11 cellular contexts compared by ENCODE assay signal in the genomic region with DNA sequence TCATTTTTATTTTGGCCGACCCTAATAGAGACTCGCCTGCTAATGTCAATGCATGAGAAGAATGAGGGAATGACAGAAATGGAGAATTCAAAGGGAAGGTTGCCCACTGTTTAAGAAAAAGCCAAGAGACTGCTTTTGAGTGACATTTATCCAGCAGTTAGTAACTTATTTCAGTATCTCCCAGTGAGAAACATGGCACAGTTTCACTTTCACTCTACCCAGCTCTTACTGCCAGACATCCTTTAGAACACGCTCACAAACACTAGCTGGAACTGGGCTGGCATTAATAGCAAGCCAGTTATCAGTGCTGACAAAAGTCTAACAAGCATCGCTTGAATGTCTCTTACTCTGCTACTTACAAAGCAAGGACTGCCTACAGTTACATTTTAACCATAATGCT. TPM values are rescaled to one million over a fixed set of nuclear protein-coding genes. Genes with fewer than 3 reads are reported as not detected.
DNase-seq lines count a peak whose midpoint lies in the region; ATAC-seq and TF ChIP-seq lines count a peak whose summit lies in the region.
"Had no signal": no experiment of that assay in that cellular context is flagged by ENCODE, and none has a peak within 500 bp of the region (broad histone marks: within the 10 kb centered on the region; RNA-seq: fewer than 3 reads in every experiment).

No MANE protein-coding gene starts in this region.

- H3K36me3 ChIP-seq in left ventricle myocardium inferior = peaks cover 30% of the 10 kb centered on the region
- peaks cover 0 to 66% (median 32%) of the 10 kb centered on the region in 6 donors for H3K36me3 ChIP-seq in spleen
- peaks cover 22 to 62% (median 45%) of the 10 kb centered on the region in 4 donors for H3K36me3 ChIP-seq in esophagus muscularis mucosa

- POLR2A ChIA-PET in activated B cell treated with CpG ODN at 0.5 μM for 24 hours (lab: Charles Lee) = no interaction called here

- H3K9me3 ChIP-seq in left ventricle myocardium inferior (replicated peaks) = no peaks in the 10 kb centered on the region
- no peaks in the 10 kb centered on the region for H3K9me3 ChIP-seq in spleen
- no peaks in the 10 kb centered on the region for H3K9me3 ChIP-seq in esophagus muscularis mucosa

- TF ChIP-seq CTCF in activated B cell treated with CpG ODN at 0.5 μM for 24 hours (IDR thresholded peaks at IDR 0.05) (no peak), left ventricle myocardium inferior (IDR thresholded peaks at IDR 0.05; ENCODE audit: borderline replicate concordance) (no peak), spleen (IDR thresholded peaks at IDR 0.05 in 8 of 11, conservative IDR thresholded peaks at IDR 0.05 in 3 of 11) (no peak), esophagus muscularis mucosa (IDR thresholded peaks at IDR 0.05) (no peak)

- H3K4me3 ChIP-seq in left ventricle myocardium inferior = peak overlapping the region; percentile 19
- peak overlapping the region in 1 of 8 donors; percentile 22 for H3K4me3 ChIP-seq in spleen
- H3K4me3 ChIP-seq in esophagus muscularis mucosa = no peak overlapping the region
- H3K4me3 ChIP-seq: lung had no signal

- H3K4me1 ChIP-seq in left ventricle myocardium inferior (peaks cover 39% of the 10 kb centered on the region), spleen (peaks cover 15 to 53% (median 34%) of the 10 kb centered on the region in 6 donors), esophagus muscularis mucosa (peaks cover 19 to 39% (median 26%) of the 10 kb centered on the region in 4 donors)

- peak; percentile 44 for DNase-seq in activated CD8-positive, alpha-beta memory T cell treated with anti-CD3 and anti-CD28 coated beads, Interleukin-2, amount 10 ng/mL, durations not matched to agents 7 days and 5 days
- no peak for DNase-seq in activated CD8-positive, alpha-beta memory T cell treated with anti-CD3 and anti-CD28 coated beads, Interleukin-2, amount 50 U/mL, for 4 hours
- DNase-seq in activated B cell treated with CpG ODN at 0.5 μM for 24 hours (no peak), left ventricle myocardium inferior (no peak), spleen (no peak), esophagus muscularis mucosa (ENCODE audit: extremely low spot score) (no peak), SKM-1 treated with dmso at 0.1 percent for 144 hours (lab: John Stamatoyannopoulos, UW; ENCODE audit: unreplicated experiment) (no peak)
- DNase-seq: activated effector memory CD4-positive, alpha-beta T cell treated with anti-CD3 and anti-CD28 coated beads, Interleukin-2, amount 50 U/mL, for 16 hours; NCI-H1417 treated with DMSO at 0.1 percent for 48 hours had no signal

- no peaks in the 10 kb centered on the region for H3K27me3 Mint-ChIP-seq in activated CD8-positive, alpha-beta memory T cell treated with anti-CD3 and anti-CD28 coated beads, Interleukin-2, amount 10 ng/mL, durations not matched to agents 7 days and 5 days
- no peaks in the 10 kb centered on the region for H3K27me3 Mint-ChIP-seq in activated B cell treated with CpG ODN at 0.5 μM for 24 hours

- H3K4me3 Mint-ChIP-seq in activated CD8-positive, alpha-beta memory T cell treated with anti-CD3 and anti-CD28 coated beads, Interleukin-2, amount 10 ng/mL, durations not matched to agents 7 days and 5 days = peak overlapping the region; percentile 65
- H3K4me3 Mint-ChIP-seq in activated B cell treated with CpG ODN at 0.5 μM for 24 hours = no peak overlapping the region

- H3K36me3 Mint-ChIP-seq in activated CD8-positive, alpha-beta memory T cell treated with anti-CD3 and anti-CD28 coated beads, Interleukin-2, amount 10 ng/mL, durations not matched to agents 7 days and 5 days = peaks cover 16% of the 10 kb centered on the region
- peaks cover 35% of the 10 kb centered on the region for H3K36me3 Mint-ChIP-seq in activated B cell treated with CpG ODN at 0.5 μM for 24 hours (ENCODE audit: low read depth)

- ATAC-seq in activated CD8-positive, alpha-beta memory T cell treated with anti-CD3 and anti-CD28 coated beads, Interleukin-2, amount 10 ng/mL, durations not matched to agents 7 days and 5 days = peak; percentile 98
- ATAC-seq in activated B cell treated with CpG ODN at 0.5 μM for 24 hours (ENCODE audit: low read depth) (peak; percentile 45), HG02884 (IDR thresholded peaks at IDR 0.05; ENCODE audit: unreplicated experiment) (no peak)

- intact Hi-C loops in activated B cell treated with CpG ODN at 0.5 μM for 24 hours (cut with micrococcal nuclease) (no loop called here), left ventricle myocardium inferior (cut with micrococcal nuclease) (no loop called here), spleen (cut with DNase I; ENCODE audit: low total_unique reads) (no loop called here), esophagus muscularis mucosa (cut with DNase I) (no loop called here)

- H3K27me3 ChIP-seq in left ventricle myocardium inferior (ENCODE audit: low read depth) = no peaks in the 10 kb centered on the region
- H3K27me3 ChIP-seq in spleen (replicated peaks in 1 of 7) = no peaks in the 10 kb centered on the region
- no peaks in the 10 kb centered on the region for H3K27me3 ChIP-seq in esophagus muscularis mucosa

- CTCF ChIA-PET in activated CD8-positive, alpha-beta memory T cell treated with anti-CD3 and anti-CD28 coated beads, Interleukin-2, amount 10 ng/mL, durations not matched to agents 7 days and 5 days (lab: Charles Lee) = interaction anchor here (1.0 to 1.4 kb wide), 3 partner anchors 78 to 84 kb away, joined by 3 to 5 read pairs (median 3); no protein-coding TSS in a partner anchor
- CTCF ChIA-PET in activated B cell treated with CpG ODN at 0.5 μM for 24 hours (lab: Charles Lee) = no interaction called here

- TF ChIP-seq POLR2A in spleen (IDR thresholded peaks at IDR 0.05) (no peak), esophagus muscularis mucosa (IDR thresholded peaks at IDR 0.05; ENCODE audit: low read depth) (no peak)

- peak overlapping the region; percentile 87 for H3K27ac Mint-ChIP-seq in activated CD8-positive, alpha-beta memory T cell treated with anti-CD3 and anti-CD28 coated beads, Interleukin-2, amount 10 ng/mL, durations not matched to agents 7 days and 5 days
- H3K27ac Mint-ChIP-seq in activated B cell treated with CpG ODN at 0.5 μM for 24 hours = no peak overlapping the region

- peaks cover 22% of the 10 kb centered on the region for H3K4me1 Mint-ChIP-seq in activated CD8-positive, alpha-beta memory T cell treated with anti-CD3 and anti-CD28 coated beads, Interleukin-2, amount 10 ng/mL, durations not matched to agents 7 days and 5 days
- H3K4me1 Mint-ChIP-seq in activated B cell treated with CpG ODN at 0.5 μM for 24 hours = peaks cover 12% of the 10 kb centered on the region

- H3K9me3 Mint-ChIP-seq in activated CD8-positive, alpha-beta memory T cell treated with anti-CD3 and anti-CD28 coated beads, Interleukin-2, amount 10 ng/mL, durations not matched to agents 7 days and 5 days (ENCODE audit: low read depth) = no peaks in the 10 kb centered on the region
- no peaks in the 10 kb centered on the region for H3K9me3 Mint-ChIP-seq in activated B cell treated with CpG ODN at 0.5 μM for 24 hours

- H3K27ac ChIP-seq in left ventricle myocardium inferior (replicated peaks) (peak overlapping the region; percentile 20), spleen (peak overlapping the region in 7 of 8 donors; percentile 15 to 68 (median 58)), esophagus muscularis mucosa (replicated peaks in 1 of 4) (no peak overlapping the region)

- 49 to 62% (median 55%) methylated on average over 4 of the region's 4 CpGs for WGBS in spleen, 5 donors
- WGBS in esophagus muscularis mucosa = 80% methylated on average over 4 of the region's 4 CpGs

- no peak for TF ChIP-seq EP300 in esophagus muscularis mucosa (IDR thresholded peaks at IDR 0.05)

RNA-seq across cellular contexts. Expression of a gene that starts 8.5 kb away (rescaled TPM):
- 10 to 100 TPM; 22.7 to 23.9 TPM for total RNA-seq in activated CD8-positive, alpha-beta memory T cell treated with anti-CD3 and anti-CD28 coated beads, Interleukin-2, amount 10 ng/mL, durations not matched to agents 7 days and 5 days
- 25.4 and 33.8 TPM in 2 replicates for total RNA-seq in activated B cell treated with CpG ODN at 0.5 μM for 24 hours
- 30.2 TPM for total RNA-seq in left ventricle myocardium inferior
- 10 to 100 TPM; 23.6 to 34.9 (median 25.9) TPM for total RNA-seq in spleen
- 10 to 100 TPM; 24.6 to 27.7 (median 25.7) TPM for polyA plus RNA-seq in spleen
- total RNA-seq in esophagus muscularis mucosa = 10 to 100 TPM; 25.7 to 30.5 (median 28.7) TPM

RNA-seq across cellular contexts. Expression of a gene that starts 8.9 kb away (rescaled TPM):
- 10 to 100 TPM; 43.3 to 61.0 TPM for total RNA-seq in activated CD8-positive, alpha-beta memory T cell treated with anti-CD3 and anti-CD28 coated beads, Interleukin-2, amount 10 ng/mL, durations not matched to agents 7 days and 5 days
- total RNA-seq in activated B cell treated with CpG ODN at 0.5 μM for 24 hours (62.2 and 78.5 TPM in 2 replicates), left ventricle myocardium inferior (15.7 TPM), spleen (10 to 100 TPM; 61.4 to 82.0 (median 67.5) TPM), esophagus muscularis mucosa (10 to 100 TPM; 23.0 to 38.2 (median 29.2) TPM)
- polyA plus RNA-seq in spleen = 10 to 100 TPM; 13.2 to 21.0 (median 20.5) TPM

RNA-seq across cellular contexts. Expression of a gene that starts 30.3 kb away (rescaled TPM):
- 10 to 100 TPM; 27.4 to 30.2 TPM for total RNA-seq in activated CD8-positive, alpha-beta memory T cell treated with anti-CD3 and anti-CD28 coated beads, Interleukin-2, amount 10 ng/mL, durations not matched to agents 7 days and 5 days
- total RNA-seq in activated B cell treated with CpG ODN at 0.5 μM for 24 hours (13.9 and 19.1 TPM in 2 replicates), left ventricle myocardium inferior (17.2 TPM), spleen (10 to 100 TPM; 14.1 to 30.0 (median 18.6) TPM), esophagus muscularis mucosa (10 to 100 TPM; 10.6 to 21.6 (median 15.3) TPM)
- 10 to 100 TPM; 13.6 to 18.6 (median 16.6) TPM for polyA plus RNA-seq in spleen

Comparison
In these comparisons a context has a peak if more than half of its experiments do, and no peak if none do; other contexts are left out.
1. H3K27ac ChIP-seq: peak in left ventricle myocardium inferior (single experiment) and spleen (7 of 8); none in esophagus muscularis mucosa (0 of 4).